Comparison of ENCODE assay signal across 14 cellular contexts in genomic region chr1:10386761-10387482, GRCh38. TPM values are rescaled to one million over a fixed set of nuclear protein-coding genes. Genes with fewer than 3 reads are reported as not detected.
DNase-seq lines count a peak whose midpoint lies in the region; ATAC-seq and TF ChIP-seq lines count a peak whose summit lies in the region.
"Had no signal": no experiment of that assay in that cellular context is flagged by ENCODE, and none has a peak within 500 bp of the region (broad histone marks: within the 10 kb centered on the region; RNA-seq: fewer than 3 reads in every experiment).

No MANE protein-coding gene starts in this region.

- peaks cover 42% of the 10 kb centered on the region for H3K4me1 Mint-ChIP-seq in CD14-positive monocyte
- H3K4me1 Mint-ChIP-seq in stimulated activated memory B cell treated with anti-CD40 and anti-IgM and Interleukin-4, amounts not matched to agents 10 μg/mL and 1 μg/mL and 100 μg/mL, for 72 hours = peaks cover 14% of the 10 kb centered on the region
- H3K4me1 Mint-ChIP-seq: natural killer cell had no signal

- peak overlapping the region; percentile 81 for H3K9ac ChIP-seq in SK-N-MC (ENCODE audit: insufficient read length)

- H3K36me3 ChIP-seq in SK-N-MC (ENCODE audit: insufficient read depth, low read length) (no peaks in the 10 kb centered on the region), left lung (no peaks in the 10 kb centered on the region)

- TF ChIP-seq CTCF in CD14-positive monocyte (IDR thresholded peaks at IDR 0.05) (no peak), left lung (IDR thresholded peaks at IDR 0.05) (no peak), omental fat pad (IDR thresholded peaks at IDR 0.05) (no peak)

- peaks cover 0 to 2% (median 0%) of the 10 kb centered on the region in 7 donors for H3K9me3 Mint-ChIP-seq in CD14-positive monocyte
- no peaks in the 10 kb centered on the region for H3K9me3 Mint-ChIP-seq in stimulated activated memory B cell treated with anti-CD40 and anti-IgM and Interleukin-4, amounts not matched to agents 10 μg/mL and 1 μg/mL and 100 μg/mL, for 72 hours
- H3K9me3 Mint-ChIP-seq: activated T-cell treated with anti-CD3 and anti-CD28 coated beads, Interleukin-2, amount 50 U/mL, for 24 hours; natural killer cell; T-helper 1 cell treated with Interleukin-12 subunit alpha and Interleukin-12 subunit beta and Interleukin-4 antibody, amounts not matched to agents 30 μg/mL and 1 μg/mL, for 36 hours had no signal

- H3K36me3 Mint-ChIP-seq in CD14-positive monocyte = peaks cover 21 to 30% of the 10 kb centered on the region in 2 donors
- peaks cover 20% of the 10 kb centered on the region for H3K36me3 Mint-ChIP-seq in stimulated activated memory B cell treated with anti-CD40 and anti-IgM and Interleukin-4, amounts not matched to agents 10 μg/mL and 1 μg/mL and 100 μg/mL, for 72 hours
- H3K36me3 Mint-ChIP-seq: natural killer cell had no signal

- peak overlapping the region in 6 of 7 donors; percentile 83 to 96 (median 88) for H3K27ac Mint-ChIP-seq in CD14-positive monocyte
- peak overlapping the region; percentile 81 for H3K27ac Mint-ChIP-seq in stimulated activated memory B cell treated with anti-CD40 and anti-IgM and Interleukin-4, amounts not matched to agents 10 μg/mL and 1 μg/mL and 100 μg/mL, for 72 hours
- H3K27ac Mint-ChIP-seq: activated CD4-positive, alpha-beta T cell treated with anti-CD3 and anti-CD28 coated beads for 36 hours; natural killer cell; T-helper 1 cell treated with Interleukin-12 subunit alpha and Interleukin-12 subunit beta and Interleukin-4 antibody, amounts not matched to agents 30 μg/mL and 1 μg/mL, for 36 hours had no signal

- ATAC-seq in left lung (no peak), HG02884 (IDR thresholded peaks at IDR 0.05; ENCODE audit: unreplicated experiment) (no peak), omental fat pad (ENCODE audit: low FRiP score) (no peak)
- no peak for ATAC-seq in stimulated activated memory B cell treated with anti-CD40 and anti-IgM and Interleukin-4, amounts not matched to agents 10 μg/mL and 1 μg/mL and 100 μg/mL, for 72 hours
- ATAC-seq: activated CD4-positive, alpha-beta T cell treated with anti-CD3 and anti-CD28 coated beads for 36 hours; natural killer cell had no signal

- H3K27me3 Mint-ChIP-seq in CD14-positive monocyte (ENCODE audit: low read depth in 3 of 3) = peaks cover 0 to 1% (median 0%) of the 10 kb centered on the region in 3 donors
- H3K27me3 Mint-ChIP-seq in stimulated activated memory B cell treated with anti-CD40 and anti-IgM and Interleukin-4, amounts not matched to agents 10 μg/mL and 1 μg/mL and 100 μg/mL, for 72 hours = no peaks in the 10 kb centered on the region
- H3K27me3 Mint-ChIP-seq: activated CD4-positive, alpha-beta T cell treated with anti-CD3 and anti-CD28 coated beads for 36 hours; activated T-cell treated with anti-CD3 and anti-CD28 coated beads, Interleukin-2, amount 50 U/mL, for 24 hours had no signal

- H3K27me3 ChIP-seq in left lung = no peaks in the 10 kb centered on the region

- intact Hi-C loops in CD14-positive monocyte (cut with micrococcal nuclease) (loop anchor here (5.0 to 10.0 kb wide), 2 partner anchors 85 to 88 kb away; partner anchors contain the start of genes DFFA (in 2 of the 2) and PEX14 (in 2 of the 2)), left lung (cut with DNase I) (no loop called here)

- H3K4me3 ChIP-seq in SK-N-MC (peak overlapping the region; percentile 77), left lung (no peak overlapping the region)

- DNase-seq in CD14-positive monocyte (ENCODE audit: low spot score) (no peak), SK-N-MC (ENCODE audit: low read depth, low spot score) (no peak), left lung (no peak), NCI-H2196 (lab: John Stamatoyannopoulos, UW; ENCODE audit: unreplicated experiment) (no peak), NCI-H446 treated with DMSO at 0.1 percent for 48 hours (lab: John Stamatoyannopoulos, UW) (no peak), omental fat pad (ENCODE audit: low spot score) (no peak)
- DNase-seq: activated CD4-positive, alpha-beta T cell treated with anti-CD3 and anti-CD28 coated beads for 36 hours; activated T-cell treated with anti-CD3 and anti-CD28 coated beads, Interleukin-2, amount 50 U/mL, for 24 hours; cortex of kidney; KG1; natural killer cell had no signal

- H3K9me3 ChIP-seq in SK-N-MC (ENCODE audit: low read depth, low read length) (no peaks in the 10 kb centered on the region), left lung (no peaks in the 10 kb centered on the region)

- H3K27ac ChIP-seq in SK-N-MC (peak overlapping the region; percentile 99), left lung (peak overlapping the region; percentile 79 to 91)

- H3K4me3 Mint-ChIP-seq in CD14-positive monocyte = no peak overlapping the region
- no peak overlapping the region for H3K4me3 Mint-ChIP-seq in stimulated activated memory B cell treated with anti-CD40 and anti-IgM and Interleukin-4, amounts not matched to agents 10 μg/mL and 1 μg/mL and 100 μg/mL, for 72 hours
- H3K4me3 Mint-ChIP-seq: activated CD4-positive, alpha-beta T cell treated with anti-CD3 and anti-CD28 coated beads for 36 hours; activated T-cell treated with anti-CD3 and anti-CD28 coated beads, Interleukin-2, amount 50 U/mL, for 24 hours; natural killer cell; T-helper 1 cell treated with Interleukin-12 subunit alpha and Interleukin-12 subunit beta and Interleukin-4 antibody, amounts not matched to agents 30 μg/mL and 1 μg/mL, for 36 hours had no signal

- H3K4me1 ChIP-seq in left lung = peaks cover 10 to 45% of the 10 kb centered on the region in 2 donors

RNA-seq across cellular contexts. Expression of gene PGD, which starts 11.9 kb away (rescaled TPM):
- polyA plus RNA-seq in CD14-positive monocyte = 100 to 1,000 TPM; 471 to 509 TPM
- total RNA-seq in left lung = 100 to 1,000 TPM; 130 to 277 TPM
- total RNA-seq in omental fat pad = 100 to 1,000 TPM; 139 to 432 (median 290) TPM

RNA-seq across cellular contexts. Expression of gene CENPS, which starts 43.3 kb away (rescaled TPM):
- polyA plus RNA-seq in CD14-positive monocyte = 1 to 10 TPM; 2.5 to 3.5 TPM
- total RNA-seq in left lung (10 to 100 TPM; 13.5 to 17.6 TPM), omental fat pad (1 to 10 TPM; 3.5 to 5.4 (median 4.3) TPM)

Comparison
In these comparisons a context has a peak if more than half of its experiments do, and no peak if none do; other contexts are left out.
1. intact Hi-C loops: an anchor here in CD14-positive monocyte (5.0 to 10.0 kb wide); none called in left lung.